In genomic region chr17:58516644-58517377, GRCh38 we compare ENCODE assay signal across 8 cellular contexts. TPM values are rescaled to one million over a fixed set of nuclear protein-coding genes. Genes with fewer than 3 reads are reported as not detected.
DNase-seq lines count a peak whose midpoint lies in the region; ATAC-seq and TF ChIP-seq lines count a peak whose summit lies in the region.

No MANE protein-coding gene starts in this region.

- TF ChIP-seq CTCF in AG04449 (IDR thresholded peaks at IDR 0.05; ENCODE audit: insufficient read depth, low read length, missing control alignments) (no peak), KMS-11 (conservative IDR thresholded peaks at IDR 0.05; ENCODE audit: low read depth, low read length) (no peak)

- H3K4me3 ChIP-seq in AG04449 (ENCODE audit: low read depth, low read length) (peak overlapping the region; percentile 71), KMS-11 (IDR thresholded peaks at IDR 0.05; ENCODE audit: insufficient read depth, low read depth, low read length) (peak overlapping the region; percentile 59)

- H2AFZ ChIP-seq in KMS-11 (ENCODE audit: low read depth), result peak overlapping the region; percentile 50; the same call in 1 of the 2 replicates

- DNase-seq in AG04449 (ENCODE audit: low read depth, low spot score) (no peak), myocyte (ENCODE audit: low read depth) (peak; percentile 12), occipital lobe (lab: John Stamatoyannopoulos, UW) (no peak), NCI-H510A (lab: John Stamatoyannopoulos, UW) (no peak), DMS153 (lab: John Stamatoyannopoulos, UW) (no peak)

- POLR2A ChIA-PET in AG04449 (lab: Yijun Ruan, JAX), result interaction anchor here (2.6 kb wide), 1 partner anchor 114 kb away, joined by 65 read pairs; no protein-coding TSS in a partner anchor

- no peaks in the 10 kb centered on the region for H3K36me3 ChIP-seq in KMS-11 (ENCODE audit: insufficient read depth)

- no peak for ATAC-seq in GM19351 (IDR thresholded peaks at IDR 0.05; ENCODE audit: unreplicated experiment)

- CTCF ChIA-PET in AG04449 (lab: Yijun Ruan, JAX), result interaction anchor here (0.8 to 2.7 kb wide), 2 partner anchors 199 to 490 kb away, joined by 3 to 68 read pairs; no protein-coding TSS in a partner anchor

- H3K4me2 ChIP-seq in KMS-11, result peak overlapping the region; percentile 66

- H3K79me2 ChIP-seq in KMS-11 (ENCODE audit: insufficient read depth, low read depth), result no peaks in the 10 kb centered on the region

- no peaks in the 10 kb centered on the region for H4K20me1 ChIP-seq in KMS-11 (ENCODE audit: insufficient read depth)

- H3K9ac ChIP-seq in KMS-11, result peak overlapping the region; percentile 69

- no peaks in the 10 kb centered on the region for H3K27me3 ChIP-seq in KMS-11 (ENCODE audit: insufficient read depth, low read depth)

- peaks cover 33% of the 10 kb centered on the region for H3K4me1 ChIP-seq in KMS-11 (ENCODE audit: low read depth, poor library complexity, severe bottlenecking)

- H3K27ac ChIP-seq in KMS-11, result peak overlapping the region; percentile 68
- peak overlapping the region; percentile 97 for H3K27ac ChIP-seq in cingulate gyrus (ENCODE audit: low read depth, low read length)

RNA-seq across cellular contexts. Expression of gene MTMR4, which starts 2.4 kb away (rescaled TPM):
- total RNA-seq in myocyte (28.4 and 37.4 TPM in 2 replicates), occipital lobe (119 TPM)
- polyA plus RNA-seq in myocyte (2012), result 10.3 TPM

RNA-seq across cellular contexts. Expression of gene HSF5, which starts 28.6 kb away (rescaled TPM):
- total RNA-seq in myocyte (not detected in 2 replicates), occipital lobe (0.16 TPM)
- not detected for polyA plus RNA-seq in myocyte (2012)
